2 cellular contexts compared by ENCODE assay signal in genomic region chr19:13226983-13227382, GRCh38.
TF ChIP-seq lines count a peak whose summit lies in the region.

No MANE protein-coding gene starts in this region.

TF ChIP-seq in GM23338, 12 proteins besides CTCF, POLR2A, EP300 and RAD21 (continued from another document):
- TF ChIP-seq ZNF462 (CRISPR knock-in tag; IDR thresholded peaks at IDR 0.05) (no peak), JUNB (IDR thresholded peaks at IDR 0.05; ENCODE audit: unreplicated experiment) (no peak), REST (IDR thresholded peaks at IDR 0.05; ENCODE audit: unreplicated experiment) (no peak), NANOG (IDR thresholded peaks at IDR 0.05; ENCODE audit: borderline replicate concordance) (no peak)

TF ChIP-seq in WTC11, 78 proteins besides CTCF, POLR2A, EP300 and RAD21 (continued from another document):
- TF ChIP-seq ZNF425 (CRISPR knock-in tag; conservative IDR thresholded peaks at IDR 0.05) (no peak), STAT6 (CRISPR knock-in tag; conservative IDR thresholded peaks at IDR 0.05; ENCODE audit: low read depth) (no peak), NFE2L1 (CRISPR knock-in tag; IDR thresholded peaks at IDR 0.05) (no peak), CREB1 (CRISPR knock-in tag; IDR thresholded peaks at IDR 0.05) (no peak), FOXK1 (CRISPR knock-in tag; IDR thresholded peaks at IDR 0.05) (no peak)
